8 cellular contexts compared by ENCODE assay signal in the genomic region with DNA sequence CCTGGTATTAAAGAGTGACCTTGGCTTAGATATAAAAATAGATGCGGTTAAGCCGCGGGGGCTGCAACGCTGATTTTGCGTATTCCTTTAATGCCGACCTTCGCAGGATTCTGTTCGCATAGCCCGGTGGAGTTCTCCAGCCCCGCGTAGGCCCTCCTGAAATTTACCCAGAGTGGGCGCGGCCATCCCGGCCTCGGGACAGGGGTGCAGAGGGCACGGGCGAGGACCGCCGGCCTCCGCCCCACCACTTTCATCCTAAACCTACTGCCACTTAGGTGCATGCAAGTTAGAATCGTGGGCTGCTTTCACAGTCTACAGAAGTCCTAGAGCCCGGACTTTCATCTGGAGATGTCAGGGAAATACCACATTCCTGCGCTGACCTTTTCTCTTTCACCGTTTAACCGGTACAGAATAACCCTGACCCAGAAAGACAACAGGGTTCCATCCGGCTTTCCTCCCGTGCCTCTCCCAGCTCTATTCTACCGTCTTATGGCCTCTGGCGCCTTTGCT. TPM values are rescaled to one million over a fixed set of nuclear protein-coding genes. Genes with fewer than 3 reads are reported as not detected.
DNase-seq lines count a peak whose midpoint lies in the region; ATAC-seq and TF ChIP-seq lines count a peak whose summit lies in the region.

No MANE protein-coding gene starts in this region.

- ATAC-seq in GM18867 (IDR thresholded peaks at IDR 0.05; ENCODE audit: unreplicated experiment) (peak; percentile 1), mucosa of descending colon (peak; percentile 23), GM19452 (IDR thresholded peaks at IDR 0.05; ENCODE audit: unreplicated experiment) (no peak), GM21423 (IDR thresholded peaks at IDR 0.05; ENCODE audit: unreplicated experiment) (no peak)

- no peak overlapping the region for H3K27ac Mint-ChIP-seq in dendritic cell treated with granulocyte-macrophage colony-stimulating factor and Interleukin-4, amounts not matched to agents 40 ng/mL and 50 ng/mL, for 4 days

- peak overlapping the region; percentile 76 for H3K4me3 Mint-ChIP-seq in dendritic cell treated with granulocyte-macrophage colony-stimulating factor and Interleukin-4, amounts not matched to agents 40 ng/mL and 50 ng/mL, for 4 days

- H3K4me3 ChIP-seq in mucosa of descending colon, result peak overlapping the region; percentile 33

- intact Hi-C loops in dendritic cell treated with granulocyte-macrophage colony-stimulating factor and Interleukin-4, amounts not matched to agents 40 ng/mL and 50 ng/mL, for 4 days (cut with micrococcal nuclease), result no loop called here
- intact Hi-C loops in mucosa of descending colon (cut with DNase I, micrococcal nuclease), result no loop called here

- peak overlapping the region; percentile 58 for H3K27ac ChIP-seq in KOPT-K1 (ENCODE audit: low read depth, low read length, poor library complexity, severe bottlenecking)

- no peak for TF ChIP-seq CTCF in mucosa of descending colon (IDR thresholded peaks at IDR 0.05)

- H3K9me3 ChIP-seq in KOPT-K1 (ENCODE audit: insufficient read depth, low read length, poor library complexity, severe bottlenecking) (no peaks in the 10 kb centered on the region), mucosa of descending colon (no peaks in the 10 kb centered on the region)

- H3K9me3 Mint-ChIP-seq in dendritic cell treated with granulocyte-macrophage colony-stimulating factor and Interleukin-4, amounts not matched to agents 40 ng/mL and 50 ng/mL, for 4 days, result no peaks in the 10 kb centered on the region

- no peaks in the 10 kb centered on the region for H3K36me3 Mint-ChIP-seq in dendritic cell treated with granulocyte-macrophage colony-stimulating factor and Interleukin-4, amounts not matched to agents 40 ng/mL and 50 ng/mL, for 4 days (ENCODE audit: low read depth)

- peaks cover 14% of the 10 kb centered on the region for H3K4me1 ChIP-seq in mucosa of descending colon (ENCODE audit: low read depth)

- peaks cover 13% of the 10 kb centered on the region for H3K4me1 Mint-ChIP-seq in dendritic cell treated with granulocyte-macrophage colony-stimulating factor and Interleukin-4, amounts not matched to agents 40 ng/mL and 50 ng/mL, for 4 days (ENCODE audit: low read depth)

- H3K36me3 ChIP-seq in KOPT-K1 (ENCODE audit: insufficient read depth, low read length) (no peaks in the 10 kb centered on the region), mucosa of descending colon (ENCODE audit: low read depth) (no peaks in the 10 kb centered on the region)

- H3K27me3 Mint-ChIP-seq in dendritic cell treated with granulocyte-macrophage colony-stimulating factor and Interleukin-4, amounts not matched to agents 40 ng/mL and 50 ng/mL, for 4 days, result peaks cover 39% of the 10 kb centered on the region

- DNase-seq in mucosa of descending colon, result peak in 2 of 3 donors; percentile 10 to 46
- no peak for DNase-seq in NCI-H1694 treated with DMSO at 0.1 percent for 48 hours (lab: John Stamatoyannopoulos, UW)
- DNase-seq in NCI-H82 treated with DMSO at 0.1 percent for 48 hours (lab: John Stamatoyannopoulos, UW; ENCODE audit: unreplicated experiment), result no peak

RNA-seq across cellular contexts. Expression of gene FAM169A, which starts 0.5 kb away (rescaled TPM):
- total RNA-seq in mucosa of descending colon, result 1 to 10 TPM; 2.7 to 4.1 (median 2.9) TPM

Comparison
In these comparisons a context has a peak if more than half of its experiments do, and no peak if none do; other contexts are left out.
1. ATAC-seq: peak in GM18867 (single experiment) and mucosa of descending colon (single experiment); none in GM19452 (single experiment) and GM21423 (single experiment).
2. DNase-seq: peak in mucosa of descending colon (2 of 3); none in NCI-H1694 treated with DMSO at 0.1 percent for 48 hours (single experiment) and NCI-H82 treated with DMSO at 0.1 percent for 48 hours (single experiment).